Comparison of ENCODE assay signal across 12 cellular contexts in genomic region chr1:198318092-198318491, GRCh38.
DNase-seq lines count a peak whose midpoint lies in the region; ATAC-seq lines count a peak whose summit lies in the region.
"Had no signal": no experiment of that assay in that cellular context is flagged by ENCODE, and none has a peak within 500 bp of the region (broad histone marks: within the 10 kb centered on the region; RNA-seq: fewer than 3 reads in every experiment).

No MANE protein-coding gene starts in this region.

- H3K4me3 Mint-ChIP-seq in memory B cell, result no peak overlapping the region

- H3K36me3 Mint-ChIP-seq in memory B cell, result peaks cover 25% of the 10 kb centered on the region

- peak overlapping the region; percentile 24 for H3K27ac Mint-ChIP-seq in memory B cell

- no peaks in the 10 kb centered on the region for H3K9me3 Mint-ChIP-seq in memory B cell

- no peak for DNase-seq in memory B cell (ENCODE audit: low spot score in 2 of 2)
- DNase-seq in DMS79 (lab: John Stamatoyannopoulos, UW), result no peak
- DNase-seq in stimulated activated CD4-positive, alpha-beta T cell treated with anti-CD3 and anti-CD28 coated beads, Interleukin-4, amount 100 ng/mL, for 24 hours, result no peak
- DNase-seq: activated CD4-positive, CD25-positive, alpha-beta regulatory T cell treated with anti-CD3 and anti-CD28 coated beads, Interleukin-2, amount 50 U/mL, for 72 hours; central memory CD4-positive, alpha-beta T cell; KG1; NCI-H2171 treated with DMSO at 0.1 percent for 48 hours; Right ventricle myocardium superior had no signal

- H3K27me3 Mint-ChIP-seq in memory B cell, result no peaks in the 10 kb centered on the region

- H3K4me1 Mint-ChIP-seq in memory B cell, result peaks cover 7% of the 10 kb centered on the region

- ATAC-seq in GM18858 (IDR thresholded peaks at IDR 0.05; ENCODE audit: unreplicated experiment) (peak; percentile 81), GM21447 (IDR thresholded peaks at IDR 0.05; ENCODE audit: unreplicated experiment) (peak; percentile 72), HG03159 (IDR thresholded peaks at IDR 0.05; ENCODE audit: unreplicated experiment) (peak; percentile 80), memory B cell (ENCODE audit: low read depth) (no peak), GM21515 (IDR thresholded peaks at IDR 0.05; ENCODE audit: unreplicated experiment) (no peak)

Comparison
In these comparisons a context has a peak if more than half of its experiments do, and no peak if none do; other contexts are left out.
1. ATAC-seq: peak in GM18858 (single experiment), GM21447 (single experiment) and HG03159 (single experiment); none in memory B cell (single experiment) and GM21515 (single experiment).